In genomic region chr12:130227641-130228040, GRCh38 we compare ENCODE assay signal across 24 cellular contexts.
DNase-seq lines count a peak whose midpoint lies in the region; TF ChIP-seq lines count a peak whose summit lies in the region.
"Had no signal": no experiment of that assay in that cellular context is flagged by ENCODE, and none has a peak within 500 bp of the region (broad histone marks: within the 10 kb centered on the region; RNA-seq: fewer than 3 reads in every experiment).

No MANE protein-coding gene starts in this region.

- no peak overlapping the region for H3K4me3 Mint-ChIP-seq in MCF 10A (ENCODE audit: unreplicated experiment)
- H3K4me3 Mint-ChIP-seq in endothelial cell (ENCODE audit: unreplicated experiment): no peak overlapping the region
- H3K4me3 Mint-ChIP-seq: CD14-positive monocyte; CD8-positive, alpha-beta memory T cell; H9 had no signal

- in situ Hi-C loops in mammary epithelial cell (cut with MboI; ENCODE audit: low sequenced_read_pairs in 2 of 2): no loop called here

- H3K9me3 ChIP-seq in mammary epithelial cell (replicated peaks; ENCODE audit: insufficient read depth, low read length): peaks cover 22% of the 10 kb centered on the region
- H3K9me3 ChIP-seq: BE2C, MG63 had no signal

- TF ChIP-seq CTCF in MCF 10A (IDR thresholded peaks at IDR 0.05; ENCODE audit: unreplicated experiment) (no peak), mammary epithelial cell (conservative IDR thresholded peaks at IDR 0.05 in 1 of 2, IDR thresholded peaks at IDR 0.05 in 1 of 2; ENCODE audit: extremely low read depth in 1 of 2, insufficient read depth in 1 of 2, low read depth in 1 of 2, low read length in 2 of 2) (no peak), epithelial cell of esophagus (IDR thresholded peaks at IDR 0.05; ENCODE audit: insufficient read depth, low read depth, low read length, missing control alignments) (no peak), endothelial cell (IDR thresholded peaks at IDR 0.05; ENCODE audit: unreplicated experiment) (no peak)

- H3K36me3 Mint-ChIP-seq in MCF 10A (ENCODE audit: insufficient read depth, unreplicated experiment): no peaks in the 10 kb centered on the region
- peaks cover 15% of the 10 kb centered on the region for H3K36me3 Mint-ChIP-seq in endothelial cell (ENCODE audit: low read depth, unreplicated experiment)
- H3K36me3 Mint-ChIP-seq: CD14-positive monocyte had no signal

- H3K9ac ChIP-seq in mammary epithelial cell (ENCODE audit: insufficient read depth, low read length): no peak overlapping the region

- H3K27ac Mint-ChIP-seq in MCF 10A (ENCODE audit: low read depth, unreplicated experiment) (no peak overlapping the region), endothelial cell (ENCODE audit: unreplicated experiment) (no peak overlapping the region)
- H3K27ac Mint-ChIP-seq: CD14-positive monocyte; CD8-positive, alpha-beta memory T cell; H9 had no signal

- no peaks in the 10 kb centered on the region for H3K27me3 Mint-ChIP-seq in MCF 10A (ENCODE audit: insufficient read depth, unreplicated experiment)
- H3K27me3 Mint-ChIP-seq in endothelial cell (ENCODE audit: unreplicated experiment): peaks cover 1% of the 10 kb centered on the region

- 0% methylated on average over 4 of the region's 4 CpGs for WGBS in mammary epithelial cell (ENCODE audit: low coverage, missing lambda C conversion rate)

- no peak overlapping the region for H2AFZ ChIP-seq in mammary epithelial cell (ENCODE audit: low read depth, low read length)

- peaks cover 10% of the 10 kb centered on the region for H3K9me3 Mint-ChIP-seq in MCF 10A (ENCODE audit: unreplicated experiment)
- H3K9me3 Mint-ChIP-seq in endothelial cell (ENCODE audit: unreplicated experiment): peaks cover 38% of the 10 kb centered on the region

- H3K27me3 ChIP-seq in mammary epithelial cell (ENCODE audit: insufficient read depth, low read length): no peaks in the 10 kb centered on the region
- H3K27me3 ChIP-seq: BE2C, MG63 had no signal

- no peaks in the 10 kb centered on the region for H3K79me2 ChIP-seq in mammary epithelial cell (ENCODE audit: insufficient read depth, low read length)

- no peaks in the 10 kb centered on the region for H3K4me1 ChIP-seq in mammary epithelial cell (ENCODE audit: insufficient read depth, low read length)
- H3K4me1 ChIP-seq: BE2C had no signal

- intact Hi-C loops in MCF 10A (cut with micrococcal nuclease) (no loop called here), mammary epithelial cell (cut with micrococcal nuclease) (no loop called here)

- dilution Hi-C loops in mammary epithelial cell (cut with HindIII; ENCODE audit: low sequenced_read_pairs): loop anchor here (5.0 kb wide), 1 partner anchor 40 kb away; no protein-coding TSS in a partner anchor

- POLR2A ChIA-PET in MCF 10A (lab: Yijun Ruan, JAX): no interaction called here

- BruUV-seq in MCF 10A (replicated peaks; lab: Mats Ljungman, UMichigan) (no TSS peak), mammary epithelial cell (replicated peaks; lab: Mats Ljungman, UMichigan) (no TSS peak)

- H3K4me1 Mint-ChIP-seq in MCF 10A (ENCODE audit: insufficient read depth, unreplicated experiment): no peaks in the 10 kb centered on the region
- no peaks in the 10 kb centered on the region for H3K4me1 Mint-ChIP-seq in endothelial cell (ENCODE audit: unreplicated experiment)
- H3K4me1 Mint-ChIP-seq: CD14-positive monocyte; CD8-positive, alpha-beta memory T cell had no signal

- no peak overlapping the region for H3K27ac ChIP-seq in mammary epithelial cell (ENCODE audit: insufficient read depth, low read depth, low read length)
- H3K27ac ChIP-seq: 22Rv1 had no signal

- H4K20me1 ChIP-seq in mammary epithelial cell (ENCODE audit: insufficient read depth, low read length): no peaks in the 10 kb centered on the region

- CTCF ChIA-PET in MCF 10A (lab: Yijun Ruan, JAX) (no interaction called here), mammary epithelial cell (lab: Charles Lee; ENCODE audit: low non-redundant PET) (no interaction called here)

- no peaks in the 10 kb centered on the region for H3K36me3 ChIP-seq in mammary epithelial cell (ENCODE audit: insufficient read depth, low read length)
- H3K36me3 ChIP-seq: BE2C, MG63 had no signal

- no peak overlapping the region for H3K4me2 ChIP-seq in mammary epithelial cell (ENCODE audit: insufficient read depth, low read depth, low read length)

- peak; percentile 11 for DNase-seq in MCF 10A (ENCODE audit: unreplicated experiment)
- DNase-seq in mammary epithelial cell: no peak
- DNase-seq in epithelial cell of esophagus (ENCODE audit: low read depth): peak; percentile 24
- DNase-seq in medulla oblongata (ENCODE audit: extremely low spot score): peak; percentile 36
- no peak for DNase-seq in endothelial cell (ENCODE audit: low spot score)
- DNase-seq in GOT3 (lab: John Stamatoyannopoulos, UW): no peak
- no peak for DNase-seq in NCI-H1105 treated with DMSO at 0.1 percent for 48 hours (lab: John Stamatoyannopoulos, UW)
- DNase-seq in GF-D8 (lab: John Stamatoyannopoulos, UW): no peak
- DNase-seq: BE2C; CD8-positive, alpha-beta memory T cell; DMS 273 treated with DMSO at 0.1 percent for 48 hours; DMS79; EL; H9; KBM-7; MG63; NCI-H1694; NCI-H2029 treated with DMSO at 0.1 percent for 48 hours; NCI-H446 treated with DMSO at 0.1 percent for 48 hours; NCI-H526; RPMI8226; SHP77 had no signal

- H3K4me3 ChIP-seq in mammary epithelial cell (replicated peaks in 1 of 3; ENCODE audit: insufficient read depth in 1 of 3, low read depth in 2 of 3, low read length in 3 of 3) (no peak overlapping the region), epithelial cell of esophagus (ENCODE audit: low read length) (no peak overlapping the region)
- H3K4me3 ChIP-seq: MG63 had no signal

Comparison
In these comparisons a context has a peak if more than half of its experiments do, and no peak if none do; other contexts are left out.
1. DNase-seq: peak in MCF 10A (single experiment), epithelial cell of esophagus (single experiment) and medulla oblongata (single experiment); none in mammary epithelial cell (single experiment), endothelial cell (single experiment), GOT3 (single experiment), NCI-H1105 treated with DMSO at 0.1 percent for 48 hours (single experiment) and GF-D8 (single experiment).